In the genomic region with DNA sequence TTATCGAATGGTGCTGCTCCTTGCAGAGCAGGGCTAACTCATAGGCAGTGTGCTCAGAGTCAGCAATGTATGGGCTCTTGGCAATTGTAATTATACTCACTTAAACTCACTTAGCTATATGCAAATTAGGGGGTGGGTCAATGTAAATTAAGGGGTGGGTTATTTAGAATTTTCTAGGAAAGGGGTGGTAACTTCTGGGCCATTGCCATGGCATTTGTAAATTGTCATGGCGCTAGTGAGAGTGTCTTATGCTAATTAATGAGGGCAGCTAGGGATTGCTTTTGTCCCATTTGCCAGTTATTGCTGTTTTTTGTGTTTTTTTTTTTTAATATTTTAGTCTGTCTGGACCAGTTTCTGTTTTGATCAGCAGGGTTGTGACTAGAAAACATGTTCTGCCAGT, we compare ENCODE assay signal across 20 cellular contexts.
DNase-seq lines count a peak whose midpoint lies in the region; ATAC-seq and TF ChIP-seq lines count a peak whose summit lies in the region.
"Had no signal": no experiment of that assay in that cellular context is flagged by ENCODE, and none has a peak within 500 bp of the region (broad histone marks: within the 10 kb centered on the region; RNA-seq: fewer than 3 reads in every experiment).

No MANE protein-coding gene starts in this region.

- no peak for DNase-seq in A673 (ENCODE audit: low spot score)
- peak; percentile 36 for DNase-seq in GM23338 (ENCODE audit: low spot score)
- DNase-seq in NCI-H748 treated with DMSO at 0.1 percent for 48 hours (lab: John Stamatoyannopoulos, UW) = peak; percentile 12
- no peak for DNase-seq in left colon
- DNase-seq in hepatic stellate cell (ENCODE audit: low spot score) = no peak
- no peak for DNase-seq in COLO829 (ENCODE audit: low spot score)
- DNase-seq: CD4-positive, alpha-beta memory T cell; Kasumi-1; MG63; NCI-H1048; NCI-H1417 treated with DMSO at 0.1 percent for 48 hours; NCI-H2081 treated with DMSO at 0.1 percent for 48 hours; NCI-H446 treated with DMSO at 0.1 percent for 48 hours; NCI-H526 treated with DMSO at 0.1 percent for 48 hours; SIG-M5; SK-N-SH had no signal

- 0 out of 2 replicates have a peak, but pooled peaks cover 3% of the 10 kb centered on the region for H3K9me2 ChIP-seq in GM23338 (ENCODE audit: insufficient read depth)
- H3K9me2 ChIP-seq: SK-N-SH had no signal

- H4K20me1 ChIP-seq in GM23338 (replicated peaks; ENCODE audit: insufficient read depth) = no peaks in the 10 kb centered on the region

- peaks cover 5% of the 10 kb centered on the region for H3K27me3 Mint-ChIP-seq in GM23338 (ENCODE audit: insufficient read depth, low read depth, poor library complexity)
- H3K27me3 Mint-ChIP-seq: CD4-positive, alpha-beta memory T cell; IgD-negative memory B cell had no signal

- H3K4me3 ChIP-seq in A673 (ENCODE audit: low read depth, low read length, poor library complexity, severe bottlenecking) (no peak overlapping the region), GM23338 (no peak overlapping the region)
- H3K4me3 ChIP-seq: MG63 had no signal

- intact Hi-C loops in A673 (cut with micrococcal nuclease; ENCODE audit: unreplicated experiment) (loop anchor here (5.0 kb wide), 3 partner anchors 188 to 323 kb away; no protein-coding TSS in a partner anchor), left colon (cut with DNase I, micrococcal nuclease) (no loop called here)

- TF ChIP-seq CTCF in A673 (conservative IDR thresholded peaks at IDR 0.05; ENCODE audit: low read depth, low read length) (no peak), GM23338 (conservative IDR thresholded peaks at IDR 0.05; ENCODE audit: low read depth in 2 of 2) (no peak)

- no TSS peak for BruUV-seq in A673 (replicated peaks; lab: Mats Ljungman, UMichigan)

- POLR2A ChIA-PET in A673 (lab: Charles Lee; ENCODE audit: low non-redundant PET) = no interaction called here

- no peaks in the 10 kb centered on the region for H3F3A ChIP-seq in GM23338 (replicated peaks; ENCODE audit: low read depth)

- H3K36me3 Mint-ChIP-seq in GM23338 (ENCODE audit: low read depth) = peaks cover 22% of the 10 kb centered on the region
- H3K36me3 Mint-ChIP-seq: CD4-positive, alpha-beta memory T cell; IgD-negative memory B cell had no signal

- no peak overlapping the region for H3K27ac Mint-ChIP-seq in GM23338
- H3K27ac Mint-ChIP-seq: IgD-negative memory B cell had no signal

- H3K4me1 ChIP-seq in A673 (ENCODE audit: insufficient read depth, low read length, poor library complexity, severe bottlenecking) (peaks cover 72% of the 10 kb centered on the region), GM23338 (ENCODE audit: insufficient read depth) (no peaks in the 10 kb centered on the region)

- H2AFZ ChIP-seq in GM23338 = no peak overlapping the region

- no peaks in the 10 kb centered on the region for H3K9me3 Mint-ChIP-seq in GM23338
- H3K9me3 Mint-ChIP-seq: CD4-positive, alpha-beta memory T cell; IgD-negative memory B cell had no signal

- no peak overlapping the region for H3K4me3 Mint-ChIP-seq in GM23338
- H3K4me3 Mint-ChIP-seq: CD4-positive, alpha-beta memory T cell; IgD-negative memory B cell had no signal

- no peak overlapping the region for H3K4me2 ChIP-seq in GM23338
- H3K4me2 ChIP-seq: SK-N-SH had no signal

- H3K27me3 ChIP-seq in A673 (replicated peaks; ENCODE audit: insufficient read depth, low read depth, low read length, poor library complexity) (no peaks in the 10 kb centered on the region), GM23338 (ENCODE audit: insufficient read depth) (no peaks in the 10 kb centered on the region)
- H3K27me3 ChIP-seq: MG63 had no signal

- ATAC-seq in GM23338 (peak; percentile 25; the same call in 1 of the 3 replicates), left colon (peak; percentile 32), HG03108 (IDR thresholded peaks at IDR 0.05; ENCODE audit: unreplicated experiment) (no peak)
- ATAC-seq: HCT116 had no signal

- H3K27ac ChIP-seq in A673 (ENCODE audit: low read depth, low read length, poor library complexity, severe bottlenecking) (peak overlapping the region; percentile 100), GM23338 (ENCODE audit: low read depth) (peak overlapping the region; percentile 35; the same call in 1 of the 2 replicates)
- H3K27ac ChIP-seq: RWPE1 had no signal

- H3K79me2 ChIP-seq in GM23338 (replicated peaks; ENCODE audit: insufficient read depth) = peaks cover 27% of the 10 kb centered on the region

- CTCF ChIA-PET in A673 (lab: Charles Lee) = no interaction called here

- peaks cover 8% of the 10 kb centered on the region for H3K9me3 ChIP-seq in A673 (ENCODE audit: low read depth, low read length, poor library complexity, severe bottlenecking)
- H3K9me3 ChIP-seq: MG63, SK-N-SH had no signal

- peaks cover 19% of the 10 kb centered on the region for H3K36me3 ChIP-seq in A673 (ENCODE audit: insufficient read depth, low read length, poor library complexity, severe bottlenecking)
- H3K36me3 ChIP-seq in GM23338 (ENCODE audit: insufficient read depth) = no peaks in the 10 kb centered on the region

- peaks cover 7% of the 10 kb centered on the region; the same call in 2 of the 3 replicates for H3K4me1 Mint-ChIP-seq in GM23338
- H3K4me1 Mint-ChIP-seq: IgD-negative memory B cell had no signal

TF ChIP-seq in GM23338, 12 proteins besides CTCF, POLR2A, EP300 and RAD21:
- TF ChIP-seq POLR2AphosphoS5 (IDR thresholded peaks at IDR 0.05; ENCODE audit: low read depth) (no peak), CREB1 (CRISPR knock-in tag; IDR thresholded peaks at IDR 0.05; ENCODE audit: low read depth) (no peak), NANOG (IDR thresholded peaks at IDR 0.05; ENCODE audit: borderline replicate concordance) (no peak), EZH2phosphoT487 (IDR thresholded peaks at IDR 0.05; ENCODE audit: unreplicated experiment) (no peak), EZH2 (IDR thresholded peaks at IDR 0.05; ENCODE audit: low read depth, unreplicated experiment) (no peak), JUNB (IDR thresholded peaks at IDR 0.05; ENCODE audit: unreplicated experiment) (no peak)
- TF ChIP-seq, protein P1, sequence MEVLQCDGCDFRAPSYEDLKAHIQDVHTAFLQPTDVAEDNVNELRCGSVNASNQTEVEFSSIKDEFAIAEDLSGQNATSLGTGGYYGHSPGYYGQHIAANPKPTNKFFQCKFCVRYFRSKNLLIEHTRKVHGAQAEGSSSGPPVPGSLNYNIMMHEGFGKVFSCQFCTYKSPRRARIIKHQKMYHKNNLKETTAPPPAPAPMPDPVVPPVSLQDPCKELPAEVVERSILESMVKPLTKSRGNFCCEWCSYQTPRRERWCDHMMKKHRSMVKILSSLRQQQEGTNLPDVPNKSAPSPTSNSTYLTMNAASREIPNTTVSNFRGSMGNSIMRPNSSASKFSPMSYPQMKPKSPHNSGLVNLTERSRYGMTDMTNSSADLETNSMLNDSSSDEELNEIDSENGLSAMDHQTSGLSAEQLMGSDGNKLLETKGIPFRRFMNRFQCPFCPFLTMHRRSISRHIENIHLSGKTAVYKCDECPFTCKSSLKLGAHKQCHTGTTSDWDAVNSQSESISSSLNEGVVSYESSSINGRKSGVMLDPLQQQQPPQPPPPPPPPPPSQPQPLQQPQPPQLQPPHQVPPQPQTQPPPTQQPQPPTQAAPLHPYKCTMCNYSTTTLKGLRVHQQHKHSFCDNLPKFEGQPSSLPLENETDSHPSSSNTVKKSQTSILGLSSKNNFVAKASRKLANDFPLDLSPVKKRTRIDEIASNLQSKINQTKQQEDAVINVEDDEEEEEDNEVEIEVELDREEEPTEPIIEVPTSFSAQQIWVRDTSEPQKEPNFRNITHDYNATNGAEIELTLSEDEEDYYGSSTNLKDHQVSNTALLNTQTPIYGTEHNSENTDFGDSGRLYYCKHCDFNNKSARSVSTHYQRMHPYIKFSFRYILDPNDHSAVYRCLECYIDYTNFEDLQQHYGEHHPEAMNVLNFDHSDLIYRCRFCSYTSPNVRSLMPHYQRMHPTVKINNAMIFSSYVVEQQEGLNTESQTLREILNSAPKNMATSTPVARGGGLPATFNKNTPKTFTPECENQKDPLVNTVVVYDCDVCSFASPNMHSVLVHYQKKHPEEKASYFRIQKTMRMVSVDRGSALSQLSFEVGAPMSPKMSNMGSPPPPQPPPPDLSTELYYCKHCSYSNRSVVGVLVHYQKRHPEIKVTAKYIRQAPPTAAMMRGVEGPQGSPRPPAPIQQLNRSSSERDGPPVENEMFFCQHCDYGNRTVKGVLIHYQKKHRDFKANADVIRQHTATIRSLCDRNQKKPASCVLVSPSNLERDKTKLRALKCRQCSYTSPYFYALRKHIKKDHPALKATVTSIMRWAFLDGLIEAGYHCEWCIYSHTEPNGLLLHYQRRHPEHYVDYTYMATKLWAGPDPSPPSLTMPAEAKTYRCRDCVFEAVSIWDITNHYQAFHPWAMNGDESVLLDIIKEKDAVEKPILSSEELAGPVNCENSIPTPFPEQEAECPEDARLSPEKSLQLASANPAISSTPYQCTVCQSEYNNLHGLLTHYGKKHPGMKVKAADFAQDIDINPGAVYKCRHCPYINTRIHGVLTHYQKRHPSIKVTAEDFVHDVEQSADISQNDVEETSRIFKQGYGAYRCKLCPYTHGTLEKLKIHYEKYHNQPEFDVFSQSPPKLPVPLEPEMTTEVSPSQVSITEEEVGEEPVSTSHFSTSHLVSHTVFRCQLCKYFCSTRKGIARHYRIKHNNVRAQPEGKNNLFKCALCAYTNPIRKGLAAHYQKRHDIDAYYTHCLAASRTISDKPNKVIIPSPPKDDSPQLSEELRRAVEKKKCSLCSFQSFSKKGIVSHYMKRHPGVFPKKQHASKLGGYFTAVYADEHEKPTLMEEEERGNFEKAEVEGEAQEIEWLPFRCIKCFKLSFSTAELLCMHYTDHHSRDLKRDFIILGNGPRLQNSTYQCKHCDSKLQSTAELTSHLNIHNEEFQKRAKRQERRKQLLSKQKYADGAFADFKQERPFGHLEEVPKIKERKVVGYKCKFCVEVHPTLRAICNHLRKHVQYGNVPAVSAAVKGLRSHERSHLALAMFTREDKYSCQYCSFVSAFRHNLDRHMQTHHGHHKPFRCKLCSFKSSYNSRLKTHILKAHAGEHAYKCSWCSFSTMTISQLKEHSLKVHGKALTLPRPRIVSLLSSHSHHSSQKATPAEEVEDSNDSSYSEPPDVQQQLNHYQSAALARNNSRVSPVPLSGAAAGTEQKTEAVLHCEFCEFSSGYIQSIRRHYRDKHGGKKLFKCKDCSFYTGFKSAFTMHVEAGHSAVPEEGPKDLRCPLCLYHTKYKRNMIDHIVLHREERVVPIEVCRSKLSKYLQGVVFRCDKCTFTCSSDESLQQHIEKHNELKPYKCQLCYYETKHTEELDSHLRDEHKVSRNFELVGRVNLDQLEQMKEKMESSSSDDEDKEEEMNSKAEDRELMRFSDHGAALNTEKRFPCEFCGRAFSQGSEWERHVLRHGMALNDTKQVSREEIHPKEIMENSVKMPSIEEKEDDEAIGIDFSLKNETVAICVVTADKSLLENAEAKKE (CRISPR knock-in tag; IDR thresholded peaks at IDR 0.05) = no peak

Comparison
In these comparisons a context has a peak if more than half of its experiments do, and no peak if none do; other contexts are left out.
1. DNase-seq: peak in GM23338 (single experiment) and NCI-H748 treated with DMSO at 0.1 percent for 48 hours (single experiment); none in A673 (single experiment), left colon (0 of 2), hepatic stellate cell (single experiment) and COLO829 (single experiment).